Comparison of ENCODE assay signal across 23 cellular contexts in the genomic region with DNA sequence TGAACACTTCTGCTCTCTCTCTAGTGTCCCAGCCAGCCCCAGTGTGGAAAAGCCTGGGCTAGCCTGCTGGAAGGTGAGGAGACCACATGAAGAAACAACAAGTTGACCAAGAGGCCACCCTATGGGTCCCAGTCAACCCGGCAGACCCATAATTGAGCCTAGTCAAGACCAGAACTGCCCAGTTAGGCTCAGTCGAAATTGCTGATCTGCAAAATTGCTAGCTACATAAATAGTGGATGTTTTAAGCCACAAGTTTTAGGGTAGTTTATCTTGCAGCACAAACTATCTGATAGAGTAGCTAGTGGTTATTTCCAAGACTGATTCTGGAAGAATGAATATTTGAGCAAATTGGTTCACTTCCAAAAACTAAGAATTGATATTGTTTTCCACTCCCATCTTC.
"Had no signal": no experiment of that assay in that cellular context is flagged by ENCODE, and none has a peak within 500 bp of the region (broad histone marks: within the 10 kb centered on the region; RNA-seq: fewer than 3 reads in every experiment).

No MANE protein-coding gene starts in this region.

- H3K27ac ChIP-seq: brain microvascular endothelial cell, SK-N-MC had no signal

- H3K9me3 ChIP-seq: MG63 had no signal

- H3K4me3 ChIP-seq: MG63, SK-N-MC had no signal

- H3K27me3 Mint-ChIP-seq: activated B cell treated with CpG ODN at 0.5 μM for 24 hours; activated CD4-positive, alpha-beta T cell treated with anti-CD3 and anti-CD28 coated beads, Interleukin-2, amount 10 ng/mL, durations not matched to agents 24 days and 14 days; activated CD8-positive, alpha-beta memory T cell treated with anti-CD3 and anti-CD28 coated beads, Interleukin-2, amount 10 ng/mL, durations not matched to agents 7 days and 5 days had no signal

- DNase-seq: activated B cell treated with CpG ODN at 0.5 μM for 24 hours; activated CD4-positive, alpha-beta T cell treated with anti-CD3 and anti-CD28 coated beads for 1 hour; activated CD4-positive, alpha-beta T cell treated with anti-CD3 and anti-CD28 coated beads, Interleukin-2, amount 10 ng/mL, durations not matched to agents 24 days and 14 days; activated CD4-positive, alpha-beta T cell treated with anti-CD3 and anti-CD28 coated beads, Interleukin-2, amount 50 U/mL, for 48 hours; activated CD8-positive, alpha-beta memory T cell treated with anti-CD3 and anti-CD28 coated beads, Interleukin-2, amount 10 ng/mL, durations not matched to agents 7 days and 5 days; activated gamma-delta T cell; activated naive CD4-positive, alpha-beta T cell treated with anti-CD3 and anti-CD28 coated beads for 36 hours; activated T-cell treated with anti-CD3 and anti-CD28 coated beads, Interleukin-2, amount 50 U/mL, for 4 hours; amygdala; brain microvascular endothelial cell; MG63; NCI-H1105 treated with DMSO at 0.1 percent for 48 hours; NCI-H1436 treated with DMSO at 0.1 percent for 48 hours; NCI-H187; NCI-H2081; NCI-H446; NCI-H524; T-cell; T-helper 2 cell; T1000 had no signal

- H3K4me3 Mint-ChIP-seq: activated B cell treated with CpG ODN at 0.5 μM for 24 hours; activated CD4-positive, alpha-beta T cell treated with anti-CD3 and anti-CD28 coated beads, Interleukin-2, amount 10 ng/mL, durations not matched to agents 24 days and 14 days; activated CD8-positive, alpha-beta memory T cell treated with anti-CD3 and anti-CD28 coated beads, Interleukin-2, amount 10 ng/mL, durations not matched to agents 7 days and 5 days; activated naive CD4-positive, alpha-beta T cell treated with anti-CD3 and anti-CD28 coated beads for 36 hours; activated naive CD8-positive, alpha-beta T cell; activated T-cell treated with anti-CD3 and anti-CD28 coated beads, Interleukin-2, amount 50 U/mL, for 4 hours; activated T-helper 17 cell treated with anti-CD3 and anti-CD28 coated beads, Interleukin-2, amount 50 U/mL, for 72 hours; T-cell had no signal

- H3K9me3 Mint-ChIP-seq: activated B cell treated with CpG ODN at 0.5 μM for 24 hours; activated CD4-positive, alpha-beta T cell treated with anti-CD3 and anti-CD28 coated beads, Interleukin-2, amount 10 ng/mL, durations not matched to agents 24 days and 14 days; activated naive CD4-positive, alpha-beta T cell treated with anti-CD3 and anti-CD28 coated beads for 36 hours; activated T-cell treated with anti-CD3 and anti-CD28 coated beads, Interleukin-2, amount 50 U/mL, for 4 hours; activated T-helper 17 cell treated with anti-CD3 and anti-CD28 coated beads, Interleukin-2, amount 50 U/mL, for 72 hours; T-cell had no signal

- H3K36me3 Mint-ChIP-seq: activated CD8-positive, alpha-beta memory T cell treated with anti-CD3 and anti-CD28 coated beads, Interleukin-2, amount 10 ng/mL, durations not matched to agents 7 days and 5 days; activated naive CD8-positive, alpha-beta T cell; T-cell had no signal

- H3K4me1 Mint-ChIP-seq: activated B cell treated with CpG ODN at 0.5 μM for 24 hours had no signal

- H3K27ac Mint-ChIP-seq: activated B cell treated with CpG ODN at 0.5 μM for 24 hours; activated CD4-positive, alpha-beta T cell treated with anti-CD3 and anti-CD28 coated beads, Interleukin-2, amount 10 ng/mL, durations not matched to agents 24 days and 14 days; activated naive CD4-positive, alpha-beta T cell treated with anti-CD3 and anti-CD28 coated beads for 36 hours; activated naive CD8-positive, alpha-beta T cell; T-cell had no signal

- H3K36me3 ChIP-seq: brain microvascular endothelial cell, MG63 had no signal

- H3K27me3 ChIP-seq: brain microvascular endothelial cell, MG63 had no signal
